Comparison of ENCODE assay signal across 14 cellular contexts in the genomic region with DNA sequence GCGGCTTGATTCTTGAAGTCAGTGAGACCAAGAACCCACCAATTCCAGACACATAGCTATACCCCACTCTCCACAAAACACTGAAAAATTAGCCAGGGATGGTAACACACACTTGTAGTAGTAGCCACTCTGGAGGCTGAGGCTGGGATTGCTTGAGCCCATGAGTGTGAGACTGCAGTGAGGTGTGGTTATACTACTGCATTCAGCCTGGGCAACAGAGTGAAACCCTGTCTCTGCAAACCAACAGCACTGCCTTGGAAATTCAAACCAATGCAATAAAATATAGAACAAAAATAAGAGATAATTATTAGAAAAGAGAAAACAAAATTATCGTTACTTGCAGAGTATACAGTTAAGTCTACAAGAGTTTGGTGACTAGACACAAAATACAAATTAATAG. TPM values are rescaled to one million over a fixed set of nuclear protein-coding genes. Genes with fewer than 3 reads are reported as not detected.
DNase-seq lines count a peak whose midpoint lies in the region; ATAC-seq and TF ChIP-seq lines count a peak whose summit lies in the region.
"Had no signal": no experiment of that assay in that cellular context is flagged by ENCODE, and none has a peak within 500 bp of the region (broad histone marks: within the 10 kb centered on the region; RNA-seq: fewer than 3 reads in every experiment).

No MANE protein-coding gene starts in this region.

- peak; percentile 58 for ATAC-seq in GM18498 (IDR thresholded peaks at IDR 0.05; ENCODE audit: unreplicated experiment)
- peak; percentile 33 for ATAC-seq in GM21526 (IDR thresholded peaks at IDR 0.05; ENCODE audit: low FRiP score, unreplicated experiment)
- peak; percentile 16 for ATAC-seq in HG03460 (IDR thresholded peaks at IDR 0.05; ENCODE audit: unreplicated experiment)
- ATAC-seq in WTC11, result no peak
- ATAC-seq: activated CD8-positive, alpha-beta memory T cell treated with anti-CD3 and anti-CD28 coated beads, Interleukin-2, amount 10 ng/mL, durations not matched to agents 7 days and 5 days had no signal

- TF ChIP-seq CTCF in A673 (conservative IDR thresholded peaks at IDR 0.05; ENCODE audit: low read depth, low read length) (no peak), WTC11 (IDR thresholded peaks at IDR 0.05) (no peak)

- H3K27ac ChIP-seq in A673 (ENCODE audit: low read depth, low read length, poor library complexity, severe bottlenecking), result no peak overlapping the region

- CTCF ChIA-PET in A673 (lab: Charles Lee), result no interaction called here
- CTCF ChIA-PET in WTC11 (lab: Charles Lee), result no interaction called here

- H3K27me3 Mint-ChIP-seq in WTC11 (ENCODE audit: low read depth), result peaks cover 2% of the 10 kb centered on the region; the same call in 1 of the 2 replicates

- H3K27ac Mint-ChIP-seq in WTC11, result no peak overlapping the region

- DNase-seq in glomerular visceral epithelial cell (ENCODE audit: extremely low spot score) (peak; percentile 74), A673 (ENCODE audit: low spot score) (no peak), WTC11 (ENCODE audit: low spot score) (no peak), SIG-M5 treated with dmso at 0.1 percent for 504 hours (lab: John Stamatoyannopoulos, UW; ENCODE audit: unreplicated experiment) (no peak)
- no peak for DNase-seq in activated effector memory CD4-positive, alpha-beta T cell treated with anti-CD3 and anti-CD28 coated beads, Interleukin-2, amount 50 U/mL, for 16 hours
- DNase-seq: activated CD8-positive, alpha-beta memory T cell treated with anti-CD3 and anti-CD28 coated beads, Interleukin-2, amount 10 ng/mL, durations not matched to agents 7 days and 5 days; amygdala; C1 segment of cervical spinal cord; NCI-H1105; NCI-H774; stimulated activated naive CD4-positive, alpha-beta T cell had no signal

- peaks cover 4% of the 10 kb centered on the region for H3K4me1 ChIP-seq in A673 (ENCODE audit: insufficient read depth, low read length, poor library complexity, severe bottlenecking)

- H3K36me3 Mint-ChIP-seq in WTC11, result no peaks in the 10 kb centered on the region
- H3K36me3 Mint-ChIP-seq: activated CD8-positive, alpha-beta memory T cell treated with anti-CD3 and anti-CD28 coated beads, Interleukin-2, amount 10 ng/mL, durations not matched to agents 7 days and 5 days had no signal

- POLR2A ChIA-PET in A673 (lab: Charles Lee; ENCODE audit: low non-redundant PET) (no interaction called here), WTC11 (lab: Charles Lee) (no interaction called here)

- BruUV-seq in A673 (replicated peaks; lab: Mats Ljungman, UMichigan), result no TSS peak

- peaks cover 4% of the 10 kb centered on the region for H3K4me1 Mint-ChIP-seq in WTC11
- H3K4me1 Mint-ChIP-seq: activated CD8-positive, alpha-beta memory T cell treated with anti-CD3 and anti-CD28 coated beads, Interleukin-2, amount 10 ng/mL, durations not matched to agents 7 days and 5 days had no signal

- no peaks in the 10 kb centered on the region for H3K27me3 ChIP-seq in A673 (replicated peaks; ENCODE audit: insufficient read depth, low read depth, low read length, poor library complexity)

- H3K9me3 Mint-ChIP-seq in WTC11, result peaks cover 9% of the 10 kb centered on the region

- H3K4me3 Mint-ChIP-seq in WTC11, result no peak overlapping the region
- H3K4me3 Mint-ChIP-seq: activated CD8-positive, alpha-beta memory T cell treated with anti-CD3 and anti-CD28 coated beads, Interleukin-2, amount 10 ng/mL, durations not matched to agents 7 days and 5 days had no signal

- intact Hi-C loops in A673 (cut with micrococcal nuclease; ENCODE audit: unreplicated experiment), result no loop called here

- H3K9me3 ChIP-seq in A673 (ENCODE audit: low read depth, low read length, poor library complexity, severe bottlenecking), result no peaks in the 10 kb centered on the region

- no peak overlapping the region for H3K4me3 ChIP-seq in A673 (ENCODE audit: low read depth, low read length, poor library complexity, severe bottlenecking)

- H3K36me3 ChIP-seq in A673 (ENCODE audit: insufficient read depth, low read length, poor library complexity, severe bottlenecking), result no peaks in the 10 kb centered on the region

TF ChIP-seq in WTC11, 78 proteins besides CTCF, POLR2A, EP300 and RAD21 (continues in another document):
- TF ChIP-seq IRF1 (CRISPR knock-in tag; IDR thresholded peaks at IDR 0.05) (no peak), USF2 (CRISPR knock-in tag; IDR thresholded peaks at IDR 0.05) (no peak), ZNF396 (CRISPR knock-in tag; IDR thresholded peaks at IDR 0.05; ENCODE audit: borderline replicate concordance) (no peak), FOXP4 (CRISPR knock-in tag; IDR thresholded peaks at IDR 0.05) (no peak)
- TF ChIP-seq, protein P1, sequence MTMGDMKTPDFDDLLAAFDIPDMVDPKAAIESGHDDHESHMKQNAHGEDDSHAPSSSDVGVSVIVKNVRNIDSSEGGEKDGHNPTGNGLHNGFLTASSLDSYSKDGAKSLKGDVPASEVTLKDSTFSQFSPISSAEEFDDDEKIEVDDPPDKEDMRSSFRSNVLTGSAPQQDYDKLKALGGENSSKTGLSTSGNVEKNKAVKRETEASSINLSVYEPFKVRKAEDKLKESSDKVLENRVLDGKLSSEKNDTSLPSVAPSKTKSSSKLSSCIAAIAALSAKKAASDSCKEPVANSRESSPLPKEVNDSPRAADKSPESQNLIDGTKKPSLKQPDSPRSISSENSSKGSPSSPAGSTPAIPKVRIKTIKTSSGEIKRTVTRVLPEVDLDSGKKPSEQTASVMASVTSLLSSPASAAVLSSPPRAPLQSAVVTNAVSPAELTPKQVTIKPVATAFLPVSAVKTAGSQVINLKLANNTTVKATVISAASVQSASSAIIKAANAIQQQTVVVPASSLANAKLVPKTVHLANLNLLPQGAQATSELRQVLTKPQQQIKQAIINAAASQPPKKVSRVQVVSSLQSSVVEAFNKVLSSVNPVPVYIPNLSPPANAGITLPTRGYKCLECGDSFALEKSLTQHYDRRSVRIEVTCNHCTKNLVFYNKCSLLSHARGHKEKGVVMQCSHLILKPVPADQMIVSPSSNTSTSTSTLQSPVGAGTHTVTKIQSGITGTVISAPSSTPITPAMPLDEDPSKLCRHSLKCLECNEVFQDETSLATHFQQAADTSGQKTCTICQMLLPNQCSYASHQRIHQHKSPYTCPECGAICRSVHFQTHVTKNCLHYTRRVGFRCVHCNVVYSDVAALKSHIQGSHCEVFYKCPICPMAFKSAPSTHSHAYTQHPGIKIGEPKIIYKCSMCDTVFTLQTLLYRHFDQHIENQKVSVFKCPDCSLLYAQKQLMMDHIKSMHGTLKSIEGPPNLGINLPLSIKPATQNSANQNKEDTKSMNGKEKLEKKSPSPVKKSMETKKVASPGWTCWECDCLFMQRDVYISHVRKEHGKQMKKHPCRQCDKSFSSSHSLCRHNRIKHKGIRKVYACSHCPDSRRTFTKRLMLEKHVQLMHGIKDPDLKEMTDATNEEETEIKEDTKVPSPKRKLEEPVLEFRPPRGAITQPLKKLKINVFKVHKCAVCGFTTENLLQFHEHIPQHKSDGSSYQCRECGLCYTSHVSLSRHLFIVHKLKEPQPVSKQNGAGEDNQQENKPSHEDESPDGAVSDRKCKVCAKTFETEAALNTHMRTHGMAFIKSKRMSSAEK (CRISPR knock-in tag; IDR thresholded peaks at IDR 0.05; ENCODE audit: borderline replicate concordance), result no peak

RNA-seq across cellular contexts. Expression of gene PRDM10, which starts 20.2 kb away (rescaled TPM):
- total RNA-seq in A673 (2021) (17.9 and 18.1 TPM in 2 replicates), WTC11 (2021) (15.8 to 18.9 TPM (median 17.9 TPM) in 3 replicates)

RNA-seq across cellular contexts. Expression of gene APLP2, which starts 46.9 kb away (rescaled TPM):
- total RNA-seq in A673 (2021) (175 and 181 TPM in 2 replicates), WTC11 (2021) (340 to 353 TPM (median 345 TPM) in 3 replicates)
